ENCODE assay signal across 1 cellular context in the genomic region with DNA sequence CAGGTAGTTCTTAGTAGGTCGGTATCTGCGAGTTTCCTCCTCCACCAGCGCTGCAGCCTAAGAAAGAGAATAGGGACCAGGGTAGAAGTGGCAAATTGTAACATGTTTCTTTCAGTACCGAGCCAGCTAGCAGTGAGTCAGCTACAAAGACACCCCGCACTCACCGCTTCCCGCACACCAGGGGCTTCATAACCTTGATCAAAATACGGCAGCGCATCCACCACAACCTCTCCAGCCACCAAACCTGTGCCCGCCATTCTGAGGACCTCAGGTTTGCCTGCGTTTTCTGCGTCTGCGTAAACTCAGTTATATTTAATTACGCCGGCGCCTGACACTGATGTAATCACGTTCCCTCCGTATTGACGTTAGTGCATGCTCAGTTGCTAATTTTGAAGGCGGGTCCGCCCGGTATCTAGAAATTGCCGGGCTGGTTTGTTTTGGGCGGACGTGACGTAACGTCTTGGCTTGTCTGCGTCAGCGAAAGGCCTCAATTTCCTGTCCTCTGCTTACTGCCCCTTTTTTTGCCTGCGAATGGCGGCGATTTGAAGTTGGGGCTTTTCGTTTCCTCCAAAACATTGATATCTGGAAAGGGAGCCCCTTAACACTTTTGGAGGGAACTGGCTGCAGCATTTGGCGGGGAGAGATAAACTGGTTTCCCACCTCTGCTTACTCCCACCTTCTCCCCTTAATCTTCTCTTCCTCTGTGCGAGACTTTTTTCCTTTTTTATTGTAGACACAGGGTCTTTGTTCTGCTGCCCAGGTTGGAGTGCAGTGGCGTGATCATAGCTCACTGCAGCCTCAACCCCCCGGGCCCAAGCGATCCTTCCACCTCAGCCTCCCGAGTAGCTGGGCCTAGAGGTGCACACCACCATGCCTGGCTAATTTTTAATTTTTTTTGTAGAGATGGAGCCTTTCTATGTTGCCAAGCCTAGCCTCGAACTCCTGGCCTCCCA.
TF ChIP-seq lines count a peak whose summit lies in the region.

TSS of gene BCAS2 (minus strand) at position 281 of the 953 bp plus-strand sequence. CDS start at position 257, 24 bp downstream.

TF ChIP-seq in K562, 482 proteins besides CTCF, POLR2A, EP300 and RAD21 (continued from another document and continues in another):
- TF ChIP-seq CHD7 (IDR thresholded peaks at IDR 0.05; ENCODE audit: low read depth, low read length), result no peak
- no peak for TF ChIP-seq SREBF2 (CRISPR knock-in tag; IDR thresholded peaks at IDR 0.05)
- peak; percentile 65 for TF ChIP-seq ELF1 (tag; IDR thresholded peaks at IDR 0.05)
- TF ChIP-seq, protein P1, sequence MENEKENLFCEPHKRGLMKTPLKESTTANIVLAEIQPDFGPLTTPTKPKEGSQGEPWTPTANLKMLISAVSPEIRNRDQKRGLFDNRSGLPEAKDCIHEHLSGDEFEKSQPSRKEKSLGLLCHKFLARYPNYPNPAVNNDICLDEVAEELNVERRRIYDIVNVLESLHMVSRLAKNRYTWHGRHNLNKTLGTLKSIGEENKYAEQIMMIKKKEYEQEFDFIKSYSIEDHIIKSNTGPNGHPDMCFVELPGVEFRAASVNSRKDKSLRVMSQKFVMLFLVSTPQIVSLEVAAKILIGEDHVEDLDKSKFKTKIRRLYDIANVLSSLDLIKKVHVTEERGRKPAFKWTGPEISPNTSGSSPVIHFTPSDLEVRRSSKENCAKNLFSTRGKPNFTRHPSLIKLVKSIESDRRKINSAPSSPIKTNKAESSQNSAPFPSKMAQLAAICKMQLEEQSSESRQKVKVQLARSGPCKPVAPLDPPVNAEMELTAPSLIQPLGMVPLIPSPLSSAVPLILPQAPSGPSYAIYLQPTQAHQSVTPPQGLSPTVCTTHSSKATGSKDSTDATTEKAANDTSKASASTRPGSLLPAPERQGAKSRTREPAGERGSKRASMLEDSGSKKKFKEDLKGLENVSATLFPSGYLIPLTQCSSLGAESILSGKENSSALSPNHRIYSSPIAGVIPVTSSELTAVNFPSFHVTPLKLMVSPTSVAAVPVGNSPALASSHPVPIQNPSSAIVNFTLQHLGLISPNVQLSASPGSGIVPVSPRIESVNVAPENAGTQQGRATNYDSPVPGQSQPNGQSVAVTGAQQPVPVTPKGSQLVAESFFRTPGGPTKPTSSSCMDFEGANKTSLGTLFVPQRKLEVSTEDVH (IDR thresholded peaks at IDR 0.05; ENCODE audit: low read depth, partially characterized antibody), result peak; percentile 92
- no peak for TF ChIP-seq SRSF7 (optimal IDR thresholded peaks at IDR 0.05; ENCODE audit: low read depth, low read length)
- no peak for TF ChIP-seq IFI16 (CRISPR knock-in tag; IDR thresholded peaks at IDR 0.05)
- TF ChIP-seq SAP30 (IDR thresholded peaks at IDR 0.05; ENCODE audit: borderline replicate concordance, insufficient read depth, low read depth, low read length, poor library complexity, severe bottlenecking), result peak; percentile 42
- TF ChIP-seq, protein P2, sequence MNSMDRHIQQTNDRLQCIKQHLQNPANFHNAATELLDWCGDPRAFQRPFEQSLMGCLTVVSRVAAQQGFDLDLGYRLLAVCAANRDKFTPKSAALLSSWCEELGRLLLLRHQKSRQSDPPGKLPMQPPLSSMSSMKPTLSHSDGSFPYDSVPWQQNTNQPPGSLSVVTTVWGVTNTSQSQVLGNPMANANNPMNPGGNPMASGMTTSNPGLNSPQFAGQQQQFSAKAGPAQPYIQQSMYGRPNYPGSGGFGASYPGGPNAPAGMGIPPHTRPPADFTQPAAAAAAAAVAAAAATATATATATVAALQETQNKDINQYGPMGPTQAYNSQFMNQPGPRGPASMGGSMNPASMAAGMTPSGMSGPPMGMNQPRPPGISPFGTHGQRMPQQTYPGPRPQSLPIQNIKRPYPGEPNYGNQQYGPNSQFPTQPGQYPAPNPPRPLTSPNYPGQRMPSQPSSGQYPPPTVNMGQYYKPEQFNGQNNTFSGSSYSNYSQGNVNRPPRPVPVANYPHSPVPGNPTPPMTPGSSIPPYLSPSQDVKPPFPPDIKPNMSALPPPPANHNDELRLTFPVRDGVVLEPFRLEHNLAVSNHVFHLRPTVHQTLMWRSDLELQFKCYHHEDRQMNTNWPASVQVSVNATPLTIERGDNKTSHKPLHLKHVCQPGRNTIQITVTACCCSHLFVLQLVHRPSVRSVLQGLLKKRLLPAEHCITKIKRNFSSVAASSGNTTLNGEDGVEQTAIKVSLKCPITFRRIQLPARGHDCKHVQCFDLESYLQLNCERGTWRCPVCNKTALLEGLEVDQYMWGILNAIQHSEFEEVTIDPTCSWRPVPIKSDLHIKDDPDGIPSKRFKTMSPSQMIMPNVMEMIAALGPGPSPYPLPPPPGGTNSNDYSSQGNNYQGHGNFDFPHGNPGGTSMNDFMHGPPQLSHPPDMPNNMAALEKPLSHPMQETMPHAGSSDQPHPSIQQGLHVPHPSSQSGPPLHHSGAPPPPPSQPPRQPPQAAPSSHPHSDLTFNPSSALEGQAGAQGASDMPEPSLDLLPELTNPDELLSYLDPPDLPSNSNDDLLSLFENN (IDR thresholded peaks at IDR 0.05; ENCODE audit: low read depth in 2 of 2, low read length in 2 of 2), result 0 out of 4 replicates have a peak, but pooled peaks of 1 of the 2 experiments have one; percentile 54
- peak; percentile 89 for TF ChIP-seq PKNOX1 (IDR thresholded peaks at IDR 0.05)
- no peak for TF ChIP-seq DDX20 (tag; IDR thresholded peaks at IDR 0.05; ENCODE audit: low read depth)
- no peak for TF ChIP-seq BMI1 (IDR thresholded peaks at IDR 0.05; ENCODE audit: low read length)
- TF ChIP-seq, protein P3, sequence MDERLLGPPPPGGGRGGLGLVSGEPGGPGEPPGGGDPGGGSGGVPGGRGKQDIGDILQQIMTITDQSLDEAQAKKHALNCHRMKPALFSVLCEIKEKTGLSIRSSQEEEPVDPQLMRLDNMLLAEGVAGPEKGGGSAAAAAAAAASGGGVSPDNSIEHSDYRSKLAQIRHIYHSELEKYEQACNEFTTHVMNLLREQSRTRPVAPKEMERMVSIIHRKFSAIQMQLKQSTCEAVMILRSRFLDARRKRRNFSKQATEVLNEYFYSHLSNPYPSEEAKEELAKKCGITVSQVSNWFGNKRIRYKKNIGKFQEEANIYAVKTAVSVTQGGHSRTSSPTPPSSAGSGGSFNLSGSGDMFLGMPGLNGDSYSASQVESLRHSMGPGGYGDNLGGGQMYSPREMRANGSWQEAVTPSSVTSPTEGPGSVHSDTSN (CRISPR knock-in tag; IDR thresholded peaks at IDR 0.05; ENCODE audit: low read depth), result no peak
- TF ChIP-seq, protein P3 (tag; conservative IDR thresholded peaks at IDR 0.05; ENCODE audit: low read depth), result no peak
- no peak for TF ChIP-seq MCM3 (IDR thresholded peaks at IDR 0.05)
- TF ChIP-seq EZH2 (IDR thresholded peaks at IDR 0.05; ENCODE audit: borderline replicate concordance, low read depth, low read length), result no peak
- peak; percentile 86; the same call in 1 of the 2 replicates for TF ChIP-seq NR4A1 (CRISPR knock-in tag; IDR thresholded peaks at IDR 0.05)
- peak; percentile 67; the same call in 1 of the 2 replicates for TF ChIP-seq NR4A1 (tag; IDR thresholded peaks at IDR 0.05)
- TF ChIP-seq, protein P4, sequence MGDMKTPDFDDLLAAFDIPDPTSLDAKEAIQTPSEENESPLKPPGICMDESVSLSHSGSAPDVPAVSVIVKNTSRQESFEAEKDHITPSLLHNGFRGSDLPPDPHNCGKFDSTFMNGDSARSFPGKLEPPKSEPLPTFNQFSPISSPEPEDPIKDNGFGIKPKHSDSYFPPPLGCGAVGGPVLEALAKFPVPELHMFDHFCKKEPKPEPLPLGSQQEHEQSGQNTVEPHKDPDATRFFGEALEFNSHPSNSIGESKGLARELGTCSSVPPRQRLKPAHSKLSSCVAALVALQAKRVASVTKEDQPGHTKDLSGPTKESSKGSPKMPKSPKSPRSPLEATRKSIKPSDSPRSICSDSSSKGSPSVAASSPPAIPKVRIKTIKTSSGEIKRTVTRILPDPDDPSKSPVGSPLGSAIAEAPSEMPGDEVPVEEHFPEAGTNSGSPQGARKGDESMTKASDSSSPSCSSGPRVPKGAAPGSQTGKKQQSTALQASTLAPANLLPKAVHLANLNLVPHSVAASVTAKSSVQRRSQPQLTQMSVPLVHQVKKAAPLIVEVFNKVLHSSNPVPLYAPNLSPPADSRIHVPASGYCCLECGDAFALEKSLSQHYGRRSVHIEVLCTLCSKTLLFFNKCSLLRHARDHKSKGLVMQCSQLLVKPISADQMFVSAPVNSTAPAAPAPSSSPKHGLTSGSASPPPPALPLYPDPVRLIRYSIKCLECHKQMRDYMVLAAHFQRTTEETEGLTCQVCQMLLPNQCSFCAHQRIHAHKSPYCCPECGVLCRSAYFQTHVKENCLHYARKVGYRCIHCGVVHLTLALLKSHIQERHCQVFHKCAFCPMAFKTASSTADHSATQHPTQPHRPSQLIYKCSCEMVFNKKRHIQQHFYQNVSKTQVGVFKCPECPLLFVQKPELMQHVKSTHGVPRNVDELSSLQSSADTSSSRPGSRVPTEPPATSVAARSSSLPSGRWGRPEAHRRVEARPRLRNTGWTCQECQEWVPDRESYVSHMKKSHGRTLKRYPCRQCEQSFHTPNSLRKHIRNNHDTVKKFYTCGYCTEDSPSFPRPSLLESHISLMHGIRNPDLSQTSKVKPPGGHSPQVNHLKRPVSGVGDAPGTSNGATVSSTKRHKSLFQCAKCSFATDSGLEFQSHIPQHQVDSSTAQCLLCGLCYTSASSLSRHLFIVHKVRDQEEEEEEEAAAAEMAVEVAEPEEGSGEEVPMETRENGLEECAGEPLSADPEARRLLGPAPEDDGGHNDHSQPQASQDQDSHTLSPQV (IDR thresholded peaks at IDR 0.05), result peak; percentile 44; the same call in 1 of the 2 replicates
